Comparison of ENCODE assay signal across 28 cellular contexts in the genomic region with DNA sequence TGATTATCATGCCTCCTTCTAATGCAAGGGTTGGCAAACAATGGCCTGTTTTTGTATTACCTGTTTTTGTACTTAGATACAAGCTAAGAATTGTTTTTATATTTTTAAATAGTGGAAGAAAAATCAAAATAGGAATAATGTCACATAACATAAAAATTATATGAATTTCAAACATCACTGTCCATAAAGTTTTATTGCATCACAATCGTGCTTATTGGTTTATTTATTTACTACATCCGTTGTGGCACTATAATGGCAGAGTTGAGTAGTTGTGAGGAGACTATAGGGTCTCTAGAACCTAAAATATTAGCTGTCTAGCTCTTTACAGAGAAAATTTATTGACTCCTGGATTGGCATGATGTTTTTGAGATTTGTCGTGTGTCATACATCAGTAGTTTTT. TPM values are rescaled to one million over a fixed set of nuclear protein-coding genes. Genes with fewer than 3 reads are reported as not detected.
DNase-seq lines count a peak whose midpoint lies in the region; ATAC-seq and TF ChIP-seq lines count a peak whose summit lies in the region.
"Had no signal": no experiment of that assay in that cellular context is flagged by ENCODE, and none has a peak within 500 bp of the region (broad histone marks: within the 10 kb centered on the region; RNA-seq: fewer than 3 reads in every experiment).

No MANE protein-coding gene starts in this region.

- TF ChIP-seq CTCF in neural progenitor cell (IDR thresholded peaks at IDR 0.05) = no peak

- peak overlapping the region; percentile 25 for H3K4me2 ChIP-seq in neural progenitor cell
- H3K4me2 ChIP-seq: hepatocyte had no signal

- no peak overlapping the region for H2AFZ ChIP-seq in neural progenitor cell (replicated peaks)
- H2AFZ ChIP-seq: hepatocyte had no signal

- H3K9ac ChIP-seq in neural progenitor cell = no peak overlapping the region

- no peak overlapping the region for H3K4me3 ChIP-seq in neural progenitor cell
- H3K4me3 ChIP-seq: hepatocyte, lung, SJCRH30, thyroid gland, vagina had no signal

- peaks cover 52% of the 10 kb centered on the region for H3K36me3 ChIP-seq in KOPT-K1 (ENCODE audit: insufficient read depth, low read length)
- H3K36me3 ChIP-seq in neural progenitor cell = peaks cover 7% of the 10 kb centered on the region
- H3K36me3 ChIP-seq: thyroid gland, vagina had no signal

- peaks cover 22% of the 10 kb centered on the region for H3K4me1 ChIP-seq in neural progenitor cell
- H3K4me1 ChIP-seq: BE2C, SJCRH30 had no signal

- in situ Hi-C loops in KBM-7 (cut with MboI; ENCODE audit: low pct_unique_long_range_greater_than_20kb, low sequenced_read_pairs) = no loop called here

- no peak overlapping the region for H3K4me3 Mint-ChIP-seq in activated naive CD4-positive, alpha-beta T cell treated with anti-CD3 and anti-CD28 coated beads, Interleukin-2, amount 10 ng/mL, durations not matched to agents 7 days and 5 days
- H3K4me3 Mint-ChIP-seq in activated T-helper 17 cell treated with anti-CD3 and anti-CD28 coated beads, Interleukin-2, amount 50 U/mL, for 72 hours = peak overlapping the region; percentile 8
- no peak overlapping the region for H3K4me3 Mint-ChIP-seq in neural progenitor cell
- H3K4me3 Mint-ChIP-seq: activated naive CD4-positive, alpha-beta T cell treated with anti-CD3 and anti-CD28 coated beads, Interleukin-2, amount 50 U/mL, for 24 hours; naive thymus-derived CD8-positive, alpha-beta T cell; T-cell had no signal

- peaks cover 93% of the 10 kb centered on the region for H3K79me2 ChIP-seq in neural progenitor cell (ENCODE audit: low read depth)

- H3K27me3 ChIP-seq in neural progenitor cell = no peaks in the 10 kb centered on the region
- H3K27me3 ChIP-seq: BE2C, hepatocyte, SJCRH30, thyroid gland, vagina had no signal

- no peaks in the 10 kb centered on the region for H4K20me1 ChIP-seq in neural progenitor cell (ENCODE audit: low read depth)

- DNase-seq in activated naive CD4-positive, alpha-beta T cell treated with anti-CD3 and anti-CD28 coated beads, Interleukin-2, amount 10 ng/mL, durations not matched to agents 7 days and 5 days = no peak
- no peak for DNase-seq in activated naive CD4-positive, alpha-beta T cell (lab: John Stamatoyannopoulos, UW)
- DNase-seq in neural progenitor cell (ENCODE audit: low spot score) (no peak), caudate nucleus (lab: John Stamatoyannopoulos, UW) (no peak), KBM-7 (no peak)
- DNase-seq: ACHN; activated CD4-positive, alpha-beta T cell treated with anti-CD3 and anti-CD28 coated beads, Interleukin-2, amount 50 U/mL, for 4 hours; activated CD8-positive, alpha-beta memory T cell treated with anti-CD3 and anti-CD28 coated beads, Interleukin-2, amount 50 U/mL, for 4 hours; amygdala; BE2C; naive thymus-derived CD8-positive, alpha-beta T cell; NCI-H1105 treated with DMSO at 0.1 percent for 48 hours; NCI-H2029; NCI-H2227 treated with DMSO at 0.1 percent for 48 hours; occipital lobe; RPMI8226; SJCRH30; stimulated activated CD4-positive, alpha-beta T cell treated with anti-CD3 and anti-CD28 coated beads, Interleukin-4, amount 100 ng/mL, for 24 hours; T-cell; thyroid gland had no signal

- H3K36me3 Mint-ChIP-seq in activated naive CD4-positive, alpha-beta T cell treated with anti-CD3 and anti-CD28 coated beads, Interleukin-2, amount 10 ng/mL, durations not matched to agents 7 days and 5 days = peaks cover 28% of the 10 kb centered on the region
- H3K36me3 Mint-ChIP-seq in activated T-helper 17 cell treated with anti-CD3 and anti-CD28 coated beads, Interleukin-2, amount 50 U/mL, for 72 hours (ENCODE audit: low read depth) = peaks cover 32% of the 10 kb centered on the region
- no peaks in the 10 kb centered on the region for H3K36me3 Mint-ChIP-seq in neural progenitor cell
- H3K36me3 Mint-ChIP-seq: activated naive CD4-positive, alpha-beta T cell treated with anti-CD3 and anti-CD28 coated beads, Interleukin-2, amount 50 U/mL, for 24 hours had no signal

- H3K27ac ChIP-seq in KOPT-K1 (ENCODE audit: low read depth, low read length, poor library complexity, severe bottlenecking) (peak overlapping the region; percentile 0), neural progenitor cell (no peak overlapping the region), caudate nucleus (ENCODE audit: low read depth, low read length) (no peak overlapping the region)
- H3K27ac ChIP-seq: hepatocyte, SJCRH30, thyroid gland, vagina had no signal

- peaks cover 58% of the 10 kb centered on the region for H3K4me1 Mint-ChIP-seq in activated naive CD4-positive, alpha-beta T cell treated with anti-CD3 and anti-CD28 coated beads, Interleukin-2, amount 10 ng/mL, durations not matched to agents 7 days and 5 days
- H3K4me1 Mint-ChIP-seq in activated T-helper 17 cell treated with anti-CD3 and anti-CD28 coated beads, Interleukin-2, amount 50 U/mL, for 72 hours = peaks cover 19% of the 10 kb centered on the region
- peaks cover 21% of the 10 kb centered on the region for H3K4me1 Mint-ChIP-seq in neural progenitor cell

- no peaks in the 10 kb centered on the region for H3K27me3 Mint-ChIP-seq in activated naive CD4-positive, alpha-beta T cell treated with anti-CD3 and anti-CD28 coated beads, Interleukin-2, amount 10 ng/mL, durations not matched to agents 7 days and 5 days
- H3K27me3 Mint-ChIP-seq in activated T-helper 17 cell treated with anti-CD3 and anti-CD28 coated beads, Interleukin-2, amount 50 U/mL, for 72 hours = no peaks in the 10 kb centered on the region
- H3K27me3 Mint-ChIP-seq in neural progenitor cell (ENCODE audit: insufficient read depth, low read depth) = no peaks in the 10 kb centered on the region
- H3K27me3 Mint-ChIP-seq: activated naive CD4-positive, alpha-beta T cell treated with anti-CD3 and anti-CD28 coated beads, Interleukin-2, amount 50 U/mL, for 24 hours; IgD-negative memory B cell; naive thymus-derived CD8-positive, alpha-beta T cell; T-cell had no signal

- H3K9me3 Mint-ChIP-seq in activated naive CD4-positive, alpha-beta T cell treated with anti-CD3 and anti-CD28 coated beads, Interleukin-2, amount 10 ng/mL, durations not matched to agents 7 days and 5 days = no peaks in the 10 kb centered on the region
- no peaks in the 10 kb centered on the region for H3K9me3 Mint-ChIP-seq in activated T-helper 17 cell treated with anti-CD3 and anti-CD28 coated beads, Interleukin-2, amount 50 U/mL, for 72 hours
- H3K9me3 Mint-ChIP-seq in neural progenitor cell = no peaks in the 10 kb centered on the region
- H3K9me3 Mint-ChIP-seq: activated naive CD4-positive, alpha-beta T cell treated with anti-CD3 and anti-CD28 coated beads, Interleukin-2, amount 50 U/mL, for 24 hours; IgD-negative memory B cell; naive thymus-derived CD8-positive, alpha-beta T cell; T-cell had no signal

- H3K27ac Mint-ChIP-seq in activated naive CD4-positive, alpha-beta T cell treated with anti-CD3 and anti-CD28 coated beads, Interleukin-2, amount 10 ng/mL, durations not matched to agents 7 days and 5 days = peak overlapping the region; percentile 58
- no peak overlapping the region for H3K27ac Mint-ChIP-seq in activated T-helper 17 cell treated with anti-CD3 and anti-CD28 coated beads, Interleukin-2, amount 50 U/mL, for 72 hours
- no peak overlapping the region for H3K27ac Mint-ChIP-seq in neural progenitor cell
- H3K27ac Mint-ChIP-seq: naive thymus-derived CD8-positive, alpha-beta T cell; T-cell had no signal

- CTCF ChIA-PET in activated naive CD4-positive, alpha-beta T cell treated with anti-CD3 and anti-CD28 coated beads, Interleukin-2, amount 10 ng/mL, durations not matched to agents 7 days and 5 days (lab: Charles Lee) = no interaction called here

- H3K9me3 ChIP-seq in KOPT-K1 (ENCODE audit: insufficient read depth, low read length, poor library complexity, severe bottlenecking) (no peaks in the 10 kb centered on the region), neural progenitor cell (ENCODE audit: low read depth) (no peaks in the 10 kb centered on the region)
- H3K9me3 ChIP-seq: BE2C, SJCRH30, thyroid gland, vagina had no signal

- ATAC-seq in activated T-helper 17 cell treated with anti-CD3 and anti-CD28 coated beads, Interleukin-2, amount 50 U/mL, for 72 hours (replicated peaks) = no peak
- no peak for ATAC-seq in HG02642 (IDR thresholded peaks at IDR 0.05; ENCODE audit: poor library complexity, unreplicated experiment)
- ATAC-seq: naive thymus-derived CD8-positive, alpha-beta T cell; T-cell had no signal

- H3F3A ChIP-seq in neural progenitor cell (ENCODE audit: low read depth) = peaks cover 7% of the 10 kb centered on the region

RNA-seq across cellular contexts. Expression of gene KIF20B, which starts 4.1 kb away (rescaled TPM):
- 10 to 100 TPM; 49.2 to 80.3 TPM for total RNA-seq in activated T-helper 17 cell treated with anti-CD3 and anti-CD28 coated beads, Interleukin-2, amount 50 U/mL, for 72 hours
- 44.2 and 71.5 TPM in 2 replicates for total RNA-seq in neural progenitor cell (ENCODE audit: low replicate concordance)
